21 cellular contexts compared by ENCODE assay signal in genomic region chr6:65776332-65776731, GRCh38.
DNase-seq lines count a peak whose midpoint lies in the region; ATAC-seq and TF ChIP-seq lines count a peak whose summit lies in the region.
"Had no signal": no experiment of that assay in that cellular context is flagged by ENCODE, and none has a peak within 500 bp of the region (broad histone marks: within the 10 kb centered on the region; RNA-seq: fewer than 3 reads in every experiment).

No MANE protein-coding gene starts in this region.

- no peaks in the 10 kb centered on the region for H3K4me1 ChIP-seq in spleen
- H3K4me1 ChIP-seq: right atrium auricular region, SJSA1 had no signal

- peak overlapping the region; percentile 17 for H3K27ac Mint-ChIP-seq in mesothelial cell of epicardium
- H3K27ac Mint-ChIP-seq: activated CD4-positive, alpha-beta T cell treated with anti-CD3 and anti-CD28 coated beads, Interleukin-2, amount 10 ng/mL, durations not matched to agents 7 days and 5 days; activated naive CD4-positive, alpha-beta T cell treated with anti-CD3 and anti-CD28 coated beads, Interleukin-2, amount 50 U/mL, for 72 hours; brain; nephron had no signal

- intact Hi-C loops in spleen (cut with DNase I; ENCODE audit: low total_unique reads): no loop called here
- intact Hi-C loops in dorsolateral prefrontal cortex (cut with DNase I): no loop called here

- H3K4me3 Mint-ChIP-seq in mesothelial cell of epicardium: no peak overlapping the region
- H3K4me3 Mint-ChIP-seq in activated T-cell treated with anti-CD3 and anti-CD28 coated beads, Interleukin-2, amount 50 U/mL, for 4 hours: no peak overlapping the region
- H3K4me3 Mint-ChIP-seq: activated CD4-positive, alpha-beta T cell treated with anti-CD3 and anti-CD28 coated beads, Interleukin-2, amount 10 ng/mL, durations not matched to agents 7 days and 5 days; brain; nephron had no signal

- H3K27me3 Mint-ChIP-seq in mesothelial cell of epicardium (ENCODE audit: low read depth): no peaks in the 10 kb centered on the region
- H3K27me3 Mint-ChIP-seq in activated T-cell treated with anti-CD3 and anti-CD28 coated beads, Interleukin-2, amount 50 U/mL, for 4 hours (ENCODE audit: low read depth): no peaks in the 10 kb centered on the region
- H3K27me3 Mint-ChIP-seq: activated CD4-positive, alpha-beta T cell treated with anti-CD3 and anti-CD28 coated beads, Interleukin-2, amount 10 ng/mL, durations not matched to agents 7 days and 5 days had no signal

- H3K36me3 ChIP-seq in spleen: no peaks in the 10 kb centered on the region
- H3K36me3 ChIP-seq: right atrium auricular region, SJSA1 had no signal

- WGBS in spleen, 5 donors: 52 to 74% (median 62%) methylated on average over 4 of the region's 4 CpGs

- H3K9me3 ChIP-seq in spleen: peaks cover 0 to 13% (median 4%) of the 10 kb centered on the region in 8 donors
- H3K9me3 ChIP-seq: right atrium auricular region, SJSA1 had no signal

- H3K9me3 Mint-ChIP-seq in mesothelial cell of epicardium: peaks cover 32% of the 10 kb centered on the region
- H3K9me3 Mint-ChIP-seq in activated T-cell treated with anti-CD3 and anti-CD28 coated beads, Interleukin-2, amount 50 U/mL, for 4 hours: peaks cover 23% of the 10 kb centered on the region

- H3K4me3 ChIP-seq in choroid plexus epithelial cell (ENCODE audit: low read depth, low read length): no peak overlapping the region
- H3K4me3 ChIP-seq in spleen: no peak overlapping the region
- H3K4me3 ChIP-seq in dorsolateral prefrontal cortex: no peak overlapping the region
- H3K4me3 ChIP-seq: right atrium auricular region, SJSA1 had no signal

- H3K4me1 Mint-ChIP-seq in mesothelial cell of epicardium: peaks cover 10% of the 10 kb centered on the region
- H3K4me1 Mint-ChIP-seq in activated T-cell treated with anti-CD3 and anti-CD28 coated beads, Interleukin-2, amount 50 U/mL, for 4 hours (ENCODE audit: low read depth): no peaks in the 10 kb centered on the region
- H3K4me1 Mint-ChIP-seq: activated CD4-positive, alpha-beta T cell treated with anti-CD3 and anti-CD28 coated beads, Interleukin-2, amount 10 ng/mL, durations not matched to agents 7 days and 5 days; brain; nephron had no signal

- no peak for TF ChIP-seq POLR2A in spleen (IDR thresholded peaks at IDR 0.05)

- DNase-seq in ELF-1 (ENCODE audit: low read depth, low spot score) (peak; percentile 3), NCI-H69 (lab: John Stamatoyannopoulos, UW) (peak; percentile 33), choroid plexus epithelial cell (ENCODE audit: low read depth) (peak; percentile 13), mesothelial cell of epicardium (ENCODE audit: low spot score in 2 of 2, unreplicated experiment in 2 of 2) (no peak), spleen (no peak), dorsolateral prefrontal cortex (no peak), ACHN (no peak)
- DNase-seq in activated T-cell treated with anti-CD3 and anti-CD28 coated beads, Interleukin-2, amount 50 U/mL, for 4 hours: no peak
- DNase-seq: activated CD4-positive, alpha-beta T cell treated with anti-CD3 and anti-CD28 coated beads, Interleukin-2, amount 10 ng/mL, durations not matched to agents 7 days and 5 days; activated T-cell treated with anti-CD3 and anti-CD28 coated beads for 4 hours; effector CD4-positive, alpha-beta T cell; MM.1S; NCI-H1694 treated with DMSO at 0.1 percent for 48 hours; NK-92 treated with Interleukin-12 subunit alpha and Interleukin-12 subunit beta, amount 100 ng/mL, for 24 hours; substantia nigra; T-helper 9 cell had no signal

- ATAC-seq in activated T-cell treated with anti-CD3 and anti-CD28 coated beads, Interleukin-2, amount 50 U/mL, for 4 hours: no peak
- ATAC-seq: activated naive CD4-positive, alpha-beta T cell treated with anti-CD3 and anti-CD28 coated beads, Interleukin-2, amount 50 U/mL, for 72 hours had no signal

- in situ Hi-C loops in ACHN (cut with HindIII; ENCODE audit: low pct_ligation_motif_present, low pct_unique_long_range_greater_than_20kb, low sequenced_read_pairs): no loop called here

- H3K27me3 ChIP-seq in spleen (replicated peaks in 1 of 7): no peaks in the 10 kb centered on the region
- no peaks in the 10 kb centered on the region for H3K27me3 ChIP-seq in dorsolateral prefrontal cortex
- H3K27me3 ChIP-seq: right atrium auricular region, SJSA1 had no signal

- H3K27ac ChIP-seq in spleen: no peak overlapping the region
- no peak overlapping the region for H3K27ac ChIP-seq in dorsolateral prefrontal cortex
- H3K27ac ChIP-seq: right atrium auricular region, SJSA1 had no signal

- no peak for TF ChIP-seq CTCF in choroid plexus epithelial cell (conservative IDR thresholded peaks at IDR 0.05; ENCODE audit: low read depth, low read length)
- no peak for TF ChIP-seq CTCF in mesothelial cell of epicardium (IDR thresholded peaks at IDR 0.05; ENCODE audit: unreplicated experiment)
- no peak for TF ChIP-seq CTCF in spleen (IDR thresholded peaks at IDR 0.05 in 8 of 11, conservative IDR thresholded peaks at IDR 0.05 in 3 of 11)
- peak in 1 of 56 donors; percentile 15 for TF ChIP-seq CTCF in dorsolateral prefrontal cortex (IDR thresholded peaks at IDR 0.05 in 54 of 56, conservative IDR thresholded peaks at IDR 0.05 in 2 of 56; ENCODE audit: low read depth in 1 of 56, partially characterized antibody in 56 of 56)

- peaks cover 7% of the 10 kb centered on the region for H3K36me3 Mint-ChIP-seq in mesothelial cell of epicardium
- H3K36me3 Mint-ChIP-seq in activated T-cell treated with anti-CD3 and anti-CD28 coated beads, Interleukin-2, amount 50 U/mL, for 4 hours (ENCODE audit: insufficient read depth): no peaks in the 10 kb centered on the region
- H3K36me3 Mint-ChIP-seq: activated naive CD4-positive, alpha-beta T cell treated with anti-CD3 and anti-CD28 coated beads, Interleukin-2, amount 50 U/mL, for 72 hours; brain had no signal

Comparison
In these comparisons a context has a peak if more than half of its experiments do, and no peak if none do; other contexts are left out.
1. DNase-seq: peak in ELF-1 (single experiment), NCI-H69 (single experiment) and choroid plexus epithelial cell (single experiment); none in mesothelial cell of epicardium (0 of 2), spleen (single experiment), activated T-cell treated with anti-CD3 and anti-CD28 coated beads, Interleukin-2, amount 50 U/mL, for 4 hours (single experiment), dorsolateral prefrontal cortex (0 of 10) and ACHN (single experiment).